Comparison of ENCODE assay signal across 24 cellular contexts in genomic region chr10:118723467-118723866, GRCh38. TPM values are rescaled to one million over a fixed set of nuclear protein-coding genes. Genes with fewer than 3 reads are reported as not detected.
A peak's percentile ranks its signal among the peaks of the same experiment; 100 is the strongest.
DNase-seq lines count a peak whose midpoint lies in the region; ATAC-seq, FAIRE-seq and TF ChIP-seq lines count a peak whose summit lies in the region.
"Had no signal": no experiment of that assay in that cellular context is flagged by ENCODE, and none has a peak within 500 bp of the region (broad histone marks: within the 10 kb centered on the region; RNA-seq: fewer than 3 reads in every experiment).

No MANE protein-coding gene starts in this region.

- no peak overlapping the region for H3K4me2 ChIP-seq in mesenchymal stem cell (ENCODE audit: low read length, poor library complexity, severe bottlenecking)

- no peak overlapping the region for H3K18ac ChIP-seq in mesenchymal stem cell (ENCODE audit: low read depth in 1 of 2, low read length in 2 of 2)

- H3K9me3 Mint-ChIP-seq in endodermal cell: no peaks in the 10 kb centered on the region
- H3K9me3 Mint-ChIP-seq: activated naive CD4-positive, alpha-beta T cell treated with anti-CD3 and anti-CD28 coated beads, Interleukin-2, amount 10 ng/mL, durations not matched to agents 7 days and 5 days; activated T-cell treated with anti-CD3 and anti-CD28 coated beads, Interleukin-2, amount 50 U/mL, for 4 hours; CD4-positive, alpha-beta T cell; H9; stimulated activated effector memory CD8-positive, alpha-beta T cell treated with anti-CD3 and anti-CD28 coated beads, Interleukin-12 subunit alpha, Interleukin-12 subunit beta, amount 100 ng/mL, for 72 hours had no signal

- no peak overlapping the region for H3K23ac ChIP-seq in mesenchymal stem cell (ENCODE audit: low read length in 2 of 2)

- TF ChIP-seq POLR2A in esophagus muscularis mucosa (IDR thresholded peaks at IDR 0.05; ENCODE audit: low read depth): no peak
- no peak for TF ChIP-seq POLR2A in sigmoid colon (IDR thresholded peaks at IDR 0.05)

- peaks cover 13% of the 10 kb centered on the region for H3K4me1 Mint-ChIP-seq in endodermal cell
- H3K4me1 Mint-ChIP-seq: H9; stimulated activated effector memory CD8-positive, alpha-beta T cell treated with anti-CD3 and anti-CD28 coated beads, Interleukin-12 subunit alpha, Interleukin-12 subunit beta, amount 100 ng/mL, for 72 hours had no signal

- no peak overlapping the region for H2BK12ac ChIP-seq in mesenchymal stem cell (ENCODE audit: low read length in 2 of 2)

- TF ChIP-seq EP300 in esophagus muscularis mucosa (IDR thresholded peaks at IDR 0.05) (no peak), sigmoid colon (IDR thresholded peaks at IDR 0.05) (no peak)

- H3K9me3 ChIP-seq in endodermal cell (ENCODE audit: control insufficient read depth, low read length) (no peaks in the 10 kb centered on the region), mesenchymal stem cell (ENCODE audit: control insufficient read depth, low read length) (no peaks in the 10 kb centered on the region), esophagus muscularis mucosa (no peaks in the 10 kb centered on the region), pancreas (no peaks in the 10 kb centered on the region), sigmoid colon (no peaks in the 10 kb centered on the region)
- H3K9me3 ChIP-seq: gastrocnemius medialis, thoracic aorta had no signal

- H3K27ac ChIP-seq in endodermal cell (ENCODE audit: low read depth, low read length) (no peak overlapping the region), mesenchymal stem cell (ENCODE audit: low read length, poor library complexity, severe bottlenecking) (no peak overlapping the region), esophagus muscularis mucosa (replicated peaks in 1 of 4) (no peak overlapping the region), coronary artery (no peak overlapping the region), pancreas (no peak overlapping the region), sigmoid colon (no peak overlapping the region)
- H3K27ac ChIP-seq: gastrocnemius medialis, thoracic aorta had no signal

- no peak overlapping the region for H3K9ac ChIP-seq in endodermal cell (ENCODE audit: extremely low read depth, low read length, poor library complexity, severe bottlenecking)
- H3K9ac ChIP-seq in mesenchymal stem cell (ENCODE audit: low read length): peak overlapping the region; percentile 79

- DNase-seq in AG10803 (ENCODE audit: low read depth) (peak; percentile 71), HT1080 (ENCODE audit: low read depth) (peak; percentile 14), endodermal cell (no peak), mesenchymal stem cell (no peak), esophagus muscularis mucosa (ENCODE audit: extremely low spot score) (no peak), coronary artery (ENCODE audit: low spot score) (no peak), pancreas (no peak), sigmoid colon (no peak)
- DNase-seq: activated CD4-positive, alpha-beta T cell treated with anti-CD3 and anti-CD28 coated beads for 1 hour; activated naive CD4-positive, alpha-beta T cell treated with anti-CD3 and anti-CD28 coated beads, Interleukin-2, amount 10 ng/mL, durations not matched to agents 7 days and 5 days; activated T-cell treated with anti-CD3 and anti-CD28 coated beads, Interleukin-2, amount 50 U/mL, for 4 hours; CD4-positive, alpha-beta T cell; DMS 273 treated with DMSO at 0.1 percent for 48 hours; gastrocnemius medialis; GDM1; H9; kidney; NCI-H1436; NCI-H526; posterior cingulate gyrus had no signal

- H3K36me3 Mint-ChIP-seq in endodermal cell (ENCODE audit: low read depth): peaks cover 12% of the 10 kb centered on the region
- H3K36me3 Mint-ChIP-seq: activated naive CD4-positive, alpha-beta T cell treated with anti-CD3 and anti-CD28 coated beads, Interleukin-2, amount 10 ng/mL, durations not matched to agents 7 days and 5 days had no signal

- H2BK120ac ChIP-seq in mesenchymal stem cell (ENCODE audit: low read depth, low read length): no peak overlapping the region

- H3K4me3 ChIP-seq in AG10803 (ENCODE audit: low read length) (no peak overlapping the region), endodermal cell (ENCODE audit: low read length) (no peak overlapping the region), mesenchymal stem cell (ENCODE audit: insufficient read depth in 1 of 2, low read depth in 1 of 2, low read length in 2 of 2) (no peak overlapping the region), esophagus muscularis mucosa (no peak overlapping the region), coronary artery (no peak overlapping the region), pancreas (no peak overlapping the region), sigmoid colon (no peak overlapping the region)
- H3K4me3 ChIP-seq: gastrocnemius medialis, lung, thoracic aorta had no signal

- peak overlapping the region; percentile 8 for H3K27ac Mint-ChIP-seq in endodermal cell
- H3K27ac Mint-ChIP-seq: activated naive CD4-positive, alpha-beta T cell treated with anti-CD3 and anti-CD28 coated beads, Interleukin-2, amount 10 ng/mL, durations not matched to agents 7 days and 5 days had no signal

- no peak overlapping the region for H3K4ac ChIP-seq in mesenchymal stem cell (ENCODE audit: low read depth in 1 of 2, low read length in 2 of 2)

- no peak overlapping the region for H2BK5ac ChIP-seq in mesenchymal stem cell (ENCODE audit: low read depth, low read length, poor library complexity, severe bottlenecking)

- FAIRE-seq in pancreas (lab: Jason Lieb, UNC): no peak
- FAIRE-seq: kidney, TTC549 had no signal

- H3K4me1 ChIP-seq in endodermal cell (ENCODE audit: control insufficient read depth, insufficient read depth, low read length) (peaks cover 10% of the 10 kb centered on the region), mesenchymal stem cell (ENCODE audit: control insufficient read depth, insufficient read depth, low read depth, low read length) (no peaks in the 10 kb centered on the region), esophagus muscularis mucosa (peaks cover 16 to 45% (median 39%) of the 10 kb centered on the region in 4 donors), pancreas (peaks cover 12 to 20% (median 19%) of the 10 kb centered on the region in 3 donors), sigmoid colon (peaks cover 0 to 35% (median 31%) of the 10 kb centered on the region in 4 donors)

- WGBS in endodermal cell (ENCODE audit: insufficient coverage in 1 of 2, insufficient read length in 1 of 2), 2 experiments: 96 to 100% methylated on average over 4 to 6 of the region's 6 CpGs
- WGBS in mesenchymal stem cell: 97% methylated on average over 6 of the region's 6 CpGs
- WGBS in esophagus muscularis mucosa: 96% methylated on average over 6 of the region's 6 CpGs
- WGBS in pancreas, 2 donors: 90 to 92% methylated on average over 6 of the region's 6 CpGs
- WGBS in sigmoid colon, 2 donors: 87 to 95% methylated on average over 6 of the region's 6 CpGs

- H3K36me3 ChIP-seq in endodermal cell (ENCODE audit: control insufficient read depth, insufficient read depth, low read length) (no peaks in the 10 kb centered on the region), mesenchymal stem cell (ENCODE audit: control insufficient read depth in 1 of 2, insufficient read depth in 2 of 2, low read depth in 1 of 2, low read length in 2 of 2) (peaks cover 0 to 6% of the 10 kb centered on the region in 2 experiments), esophagus muscularis mucosa (peaks cover 0 to 3% (median 0%) of the 10 kb centered on the region in 4 donors), pancreas (no peaks in the 10 kb centered on the region), sigmoid colon (no peaks in the 10 kb centered on the region)
- H3K36me3 ChIP-seq: gastrocnemius medialis, thoracic aorta had no signal

- H4K91ac ChIP-seq in mesenchymal stem cell (ENCODE audit: low read length): no peak overlapping the region

- intact Hi-C loops in esophagus muscularis mucosa (cut with DNase I): no loop called here
- intact Hi-C loops in pancreas (cut with DNase I): loop anchor here in 1 of 3 donors (5.0 kb wide), 1 partner anchor 156 kb away; no protein-coding TSS in a partner anchor
- intact Hi-C loops in sigmoid colon (cut with DNase I): loop anchor here (10.0 kb wide), 2 partner anchors 679 to 1349 kb away; partner anchors contain the start of genes PDZD8 and RAB11FIP2

- no peak overlapping the region for H3K4me3 Mint-ChIP-seq in endodermal cell
- H3K4me3 Mint-ChIP-seq: activated naive CD4-positive, alpha-beta T cell treated with anti-CD3 and anti-CD28 coated beads, Interleukin-2, amount 10 ng/mL, durations not matched to agents 7 days and 5 days; activated T-cell treated with anti-CD3 and anti-CD28 coated beads, Interleukin-2, amount 50 U/mL, for 4 hours; CD4-positive, alpha-beta T cell; H9; stimulated activated effector memory CD8-positive, alpha-beta T cell treated with anti-CD3 and anti-CD28 coated beads, Interleukin-12 subunit alpha, Interleukin-12 subunit beta, amount 100 ng/mL, for 72 hours had no signal

- H2AK5ac ChIP-seq in mesenchymal stem cell (ENCODE audit: low read length, severe bottlenecking): no peak overlapping the region

- H3K27me3 ChIP-seq in endodermal cell (ENCODE audit: control insufficient read depth, insufficient read depth, low read length, poor library complexity, severe bottlenecking): no peaks in the 10 kb centered on the region
- no peaks in the 10 kb centered on the region for H3K27me3 ChIP-seq in mesenchymal stem cell (ENCODE audit: control insufficient read depth in 1 of 2, insufficient read depth in 1 of 2, low read length in 2 of 2)
- no peaks in the 10 kb centered on the region for H3K27me3 ChIP-seq in esophagus muscularis mucosa
- H3K27me3 ChIP-seq in pancreas: no peaks in the 10 kb centered on the region
- H3K27me3 ChIP-seq in sigmoid colon: no peaks in the 10 kb centered on the region
- H3K27me3 ChIP-seq: gastrocnemius medialis had no signal

- peaks cover 17% of the 10 kb centered on the region for H3K79me1 ChIP-seq in mesenchymal stem cell (replicated peaks; ENCODE audit: low read length, poor library complexity, severe bottlenecking)

- H2AFZ ChIP-seq in mesenchymal stem cell (ENCODE audit: low read depth, low read length): no peak overlapping the region

- no peak overlapping the region for H3K14ac ChIP-seq in mesenchymal stem cell (ENCODE audit: low read length in 2 of 2)

- TF ChIP-seq CTCF in AG10803 (conservative IDR thresholded peaks at IDR 0.05; ENCODE audit: low read length) (no peak), endodermal cell (conservative IDR thresholded peaks at IDR 0.05) (no peak), esophagus muscularis mucosa (IDR thresholded peaks at IDR 0.05) (no peak), coronary artery (IDR thresholded peaks at IDR 0.05) (no peak), pancreas (IDR thresholded peaks at IDR 0.05) (no peak), sigmoid colon (IDR thresholded peaks at IDR 0.05) (no peak)

- ATAC-seq in pancreas: no peak
- ATAC-seq: activated T-cell treated with anti-CD3 and anti-CD28 coated beads, Interleukin-2, amount 50 U/mL, for 4 hours; gastrocnemius medialis; stimulated activated effector memory CD8-positive, alpha-beta T cell treated with anti-CD3 and anti-CD28 coated beads, Interleukin-12 subunit alpha, Interleukin-12 subunit beta, amount 100 ng/mL, for 72 hours had no signal

- no peak overlapping the region for H2BK15ac ChIP-seq in mesenchymal stem cell (ENCODE audit: low read depth, poor library complexity, severe bottlenecking)

- H4K8ac ChIP-seq in mesenchymal stem cell (ENCODE audit: low read length): no peak overlapping the region

- H3K27me3 Mint-ChIP-seq in endodermal cell (ENCODE audit: insufficient read depth): no peaks in the 10 kb centered on the region
- H3K27me3 Mint-ChIP-seq: activated naive CD4-positive, alpha-beta T cell treated with anti-CD3 and anti-CD28 coated beads, Interleukin-2, amount 10 ng/mL, durations not matched to agents 7 days and 5 days; CD4-positive, alpha-beta T cell had no signal

RNA-seq across cellular contexts. Expression of gene CACUL1, which starts 31.3 kb away (rescaled TPM):
- 32.8 and 36.2 TPM in 2 replicates for total RNA-seq in HT1080 (2014; rRNA removed; shearing (Covaris generic))
- 14.3 and 15.9 TPM in 2 replicates for polyA plus RNA-seq in HT1080 (2015; cell fraction: cytosol; rRNA removed)
- polyA plus RNA-seq in HT1080 (2015; cell fraction: nucleus; rRNA removed): 22.3 and 25.4 TPM in 2 replicates
- 10 to 100 TPM; 37.5 to 38.9 TPM for total RNA-seq in endodermal cell
- polyA plus RNA-seq in endodermal cell (2013, experiment 1 of 2): 23.7 TPM
- polyA plus RNA-seq in endodermal cell (2013, experiment 2 of 2): 23.1 TPM
- 51.3 TPM for polyA plus RNA-seq in mesenchymal stem cell (2013, experiment 1 of 2)
- 54.7 TPM for polyA plus RNA-seq in mesenchymal stem cell (2013, experiment 2 of 2)
- total RNA-seq in esophagus muscularis mucosa: 10 to 100 TPM; 30.8 to 44.4 (median 33.3) TPM
- total RNA-seq in pancreas: 10 to 100 TPM; 13.8 to 28.3 (median 16.5) TPM
- polyA plus RNA-seq in pancreas: 1 to 10 TPM; 3.1 to 5.5 TPM
- 10 to 100 TPM; 41.0 to 51.7 (median 50.4) TPM for total RNA-seq in sigmoid colon
- polyA plus RNA-seq in sigmoid colon: 1 to 10 TPM; 4.2 to 8.7 (median 6.9) TPM

Comparison
In these comparisons a context has a peak if more than half of its experiments do, and no peak if none do; other contexts are left out.
1. DNase-seq: peak in AG10803 (single experiment) and HT1080 (single experiment); none in endodermal cell (single experiment), mesenchymal stem cell (single experiment), esophagus muscularis mucosa (single experiment), coronary artery (single experiment), pancreas (0 of 6) and sigmoid colon (single experiment).